ENCODE assay signal across 20 cellular contexts in genomic region chr11:131185915-131186314, GRCh38.
"Had no signal": no experiment of that assay in that cellular context is flagged by ENCODE, and none has a peak within 500 bp of the region (broad histone marks: within the 10 kb centered on the region; RNA-seq: fewer than 3 reads in every experiment).

No MANE protein-coding gene starts in this region.

- H3K9me3 Mint-ChIP-seq: nephron had no signal

- H3K4me3 Mint-ChIP-seq: nephron had no signal

- H3K9me3 ChIP-seq: colonic mucosa, neutrophil, stomach had no signal

- H3K4me1 ChIP-seq: colonic mucosa, stomach had no signal

- DNase-seq: caudate nucleus; colonic mucosa; dermis blood vessel endothelial cell; erythroblast; foreskin melanocyte; immature natural killer cell; kidney; left colon; mammary epithelial cell; midbrain; naive B cell; posterior cingulate gyrus; small intestine; stimulated activated CD4-positive, alpha-beta T cell treated with anti-CD3 and anti-CD28 coated beads, Interleukin-12 subunit alpha, Interleukin-12 subunit beta, amount 100 ng/mL, for 4 hours; stimulated activated naive CD4-positive, alpha-beta T cell; stomach; substantia nigra; trophoblast cell had no signal

- H3K4me3 ChIP-seq: colonic mucosa, stomach had no signal

- H3K4me1 Mint-ChIP-seq: immature natural killer cell had no signal

- H3K36me3 Mint-ChIP-seq: immature natural killer cell, naive B cell had no signal

- H3K27ac Mint-ChIP-seq: immature natural killer cell, nephron had no signal

- H3K36me3 ChIP-seq: colonic mucosa, neutrophil, stomach had no signal

- ATAC-seq: left colon had no signal

- H3K27me3 ChIP-seq: colonic mucosa had no signal

- H3K27ac ChIP-seq: colonic mucosa, neutrophil, stomach had no signal
